In genomic region chr2:40372278-40372580, GRCh38 we compare ENCODE assay signal across 16 cellular contexts.
DNase-seq lines count a peak whose midpoint lies in the region; ATAC-seq and TF ChIP-seq lines count a peak whose summit lies in the region.
"Had no signal": no experiment of that assay in that cellular context is flagged by ENCODE, and none has a peak within 500 bp of the region (broad histone marks: within the 10 kb centered on the region; RNA-seq: fewer than 3 reads in every experiment).

No MANE protein-coding gene starts in this region.

- peak overlapping the region; percentile 92 for H2BK120ac ChIP-seq in IMR-90 (ENCODE audit: low read depth, low read length)

- no peak for TF ChIP-seq POLR2A in IMR-90 (IDR thresholded peaks at IDR 0.05; ENCODE audit: low read depth, low read length)

- peak overlapping the region; percentile 96 for H2BK5ac ChIP-seq in IMR-90 (ENCODE audit: low read depth, low read length, poor library complexity, severe bottlenecking)

- peak overlapping the region; percentile 89 for H3K18ac ChIP-seq in IMR-90 (ENCODE audit: low read depth, low read length)

- H4K91ac ChIP-seq in IMR-90 (ENCODE audit: insufficient read depth, low read depth, low read length), result peak overlapping the region; percentile 62

- H3K9me3 ChIP-seq in IMR-90 (ENCODE audit: control insufficient read depth, insufficient read depth, low read length), result no peaks in the 10 kb centered on the region
- H3K9me3 ChIP-seq in subcutaneous abdominal adipose tissue (ENCODE audit: control insufficient read depth in 5 of 5, low read length in 5 of 5), result no peaks in the 10 kb centered on the region

- no peaks in the 10 kb centered on the region for H3K27me3 Mint-ChIP-seq in mesothelial cell of epicardium (ENCODE audit: low read depth)
- H3K27me3 Mint-ChIP-seq: activated CD4-positive, alpha-beta T cell treated with anti-CD3 and anti-CD28 coated beads for 36 hours; activated naive CD8-positive, alpha-beta T cell treated with anti-CD3 and anti-CD28 coated beads, Interleukin-2, amount 50 U/mL, for 24 hours; activated T-cell treated with anti-CD3 and anti-CD28 coated beads, Interleukin-2, amount 50 U/mL, for 24 hours; CD4-positive, CD25-positive, alpha-beta regulatory T cell had no signal

- H2BK15ac ChIP-seq in IMR-90 (ENCODE audit: low read depth, low read length), result peak overlapping the region; percentile 39

- peak overlapping the region; percentile 19; the same call in 1 of the 2 replicates for H3K9ac ChIP-seq in IMR-90 (ENCODE audit: low read depth, low read length)
- H3K9ac ChIP-seq in subcutaneous abdominal adipose tissue (ENCODE audit: low read length in 5 of 5), result peak overlapping the region in 2 of 5 donors; percentile 8 to 60

- H3K4me3 ChIP-seq in IMR-90 (ENCODE audit: insufficient read depth, low read depth, low read length), result no peak overlapping the region
- H3K4me3 ChIP-seq in astrocyte of the cerebellum (ENCODE audit: low read depth, low read length), result no peak overlapping the region
- no peak overlapping the region for H3K4me3 ChIP-seq in subcutaneous abdominal adipose tissue (ENCODE audit: low read depth in 1 of 5, low read length in 5 of 5)

- H4K5ac ChIP-seq in IMR-90 (ENCODE audit: low read depth, low read length), result peak overlapping the region; percentile 89; the same call in 1 of the 2 replicates

- peak overlapping the region; percentile 82 for H3K14ac ChIP-seq in IMR-90 (replicated peaks; ENCODE audit: low read depth, low read length)

- H3K9me3 Mint-ChIP-seq in mesothelial cell of epicardium, result no peaks in the 10 kb centered on the region
- H3K9me3 Mint-ChIP-seq: activated T-cell treated with anti-CD3 and anti-CD28 coated beads, Interleukin-2, amount 50 U/mL, for 24 hours; IgD-negative memory B cell; memory B cell; T-helper 1 cell treated with Interleukin-12 subunit alpha and Interleukin-12 subunit beta and Interleukin-4 antibody, amounts not matched to agents 30 μg/mL and 1 μg/mL, for 36 hours had no signal

- H4K8ac ChIP-seq in IMR-90 (ENCODE audit: low read depth in 2 of 2, low read length in 2 of 2), result peak overlapping the region; percentile 56 to 88

- no peaks in the 10 kb centered on the region for H3K36me3 Mint-ChIP-seq in mesothelial cell of epicardium
- H3K36me3 Mint-ChIP-seq: CD4-positive, CD25-positive, alpha-beta regulatory T cell; IgD-negative memory B cell; memory B cell had no signal

- H2AK5ac ChIP-seq in IMR-90 (ENCODE audit: low read depth, low read length), result peak overlapping the region; percentile 12; the same call in 1 of the 2 replicates

- DNase-seq in IMR-90 (peak; percentile 28), astrocyte of the cerebellum (ENCODE audit: low read depth) (peak; percentile 34), mesothelial cell of epicardium (ENCODE audit: low spot score in 2 of 2, unreplicated experiment in 2 of 2) (no peak), Kasumi-1 (lab: John Stamatoyannopoulos, UW) (no peak), NCI-H524 treated with DMSO at 0.1 percent for 48 hours (lab: John Stamatoyannopoulos, UW) (no peak)
- DNase-seq: activated CD4-positive, alpha-beta T cell treated with anti-CD3 and anti-CD28 coated beads for 36 hours; activated naive CD8-positive, alpha-beta T cell treated with anti-CD3 and anti-CD28 coated beads, Interleukin-2, amount 50 U/mL, for 24 hours; activated T-cell treated with anti-CD3 and anti-CD28 coated beads, Interleukin-2, amount 50 U/mL, for 24 hours; CD4-positive, CD25-positive, alpha-beta regulatory T cell; stimulated activated CD4-positive, alpha-beta T cell treated with anti-CD3 and anti-CD28 coated beads, Interleukin-1b, Interleukin-23, amount 100 ng/mL, for 48 hours had no signal

- peak overlapping the region; percentile 82; the same call in 1 of the 2 replicates for H3K4ac ChIP-seq in IMR-90 (ENCODE audit: low read depth, low read length)

- H3K4me2 ChIP-seq in IMR-90 (ENCODE audit: low read depth, low read length), result peak overlapping the region; percentile 74

- TF ChIP-seq CTCF in IMR-90 (conservative IDR thresholded peaks at IDR 0.05; ENCODE audit: low read depth, low read length), result no peak
- TF ChIP-seq CTCF in astrocyte of the cerebellum (IDR thresholded peaks at IDR 0.05; ENCODE audit: low read depth, low read length, missing control alignments), result no peak
- TF ChIP-seq CTCF in mesothelial cell of epicardium (IDR thresholded peaks at IDR 0.05; ENCODE audit: unreplicated experiment), result no peak

- in situ Hi-C loops in IMR-90 (cut with MboI; ENCODE audit: low sequenced_read_pairs), result no loop called here
- in situ Hi-C loops in astrocyte of the cerebellum (cut with HindIII; ENCODE audit: low sequenced_read_pairs), result no loop called here

- peaks cover 3% of the 10 kb centered on the region for H3K9me1 ChIP-seq in IMR-90 (ENCODE audit: insufficient read depth, low read length)

- intact Hi-C loops in IMR-90 (cut with micrococcal nuclease), result loop anchor here (5.0 kb wide), 5 partner anchors 60 to 270 kb away; no protein-coding TSS in a partner anchor

- H3K36me3 ChIP-seq in IMR-90 (ENCODE audit: control insufficient read depth, insufficient read depth, low read length), result no peaks in the 10 kb centered on the region
- no peaks in the 10 kb centered on the region for H3K36me3 ChIP-seq in subcutaneous abdominal adipose tissue (ENCODE audit: control insufficient read depth in 5 of 5, insufficient read depth in 5 of 5, low read length in 5 of 5)

- dilution Hi-C loops in IMR-90 (cut with HindIII; ENCODE audit: low sequenced_read_pairs, unreplicated experiment), result no loop called here

- no CpG with 5 or more reads among the region's 2 CpGs for WGBS in IMR-90 (ENCODE audit: extremely low coverage in 2 of 2, insufficient read length in 1 of 2), 2 experiments

- CTCF ChIA-PET in IMR-90 (lab: Yijun Ruan, JAX), result no interaction called here

- TF ChIP-seq RAD21 in IMR-90 (IDR thresholded peaks at IDR 0.05; ENCODE audit: low read length), result no peak

- H2AFZ ChIP-seq in IMR-90 (replicated peaks; ENCODE audit: low read length, poor library complexity), result no peak overlapping the region

- H3K4me1 Mint-ChIP-seq in mesothelial cell of epicardium, result peaks cover 59% of the 10 kb centered on the region
- H3K4me1 Mint-ChIP-seq: IgD-negative memory B cell, memory B cell had no signal

- no peak overlapping the region for H2AK9ac ChIP-seq in IMR-90 (replicated peaks; ENCODE audit: low read depth, low read length, poor library complexity)

- H3K79me1 ChIP-seq in IMR-90 (ENCODE audit: low read depth in 1 of 2, low read length in 2 of 2), result peaks cover 29 to 49% of the 10 kb centered on the region in 2 experiments

- POLR2A ChIA-PET in IMR-90 (lab: Charles Lee; ENCODE audit: unreplicated experiment), result interaction anchor here (0.5 kb wide), 1 partner anchor 21 kb away, joined by 7 read pairs; no protein-coding TSS in a partner anchor

- BruUV-seq in IMR-90 (replicated peaks; lab: Mats Ljungman, UMichigan), result no TSS peak

- peak overlapping the region; percentile 89 for H2BK20ac ChIP-seq in IMR-90 (ENCODE audit: low read depth, low read length)

- H3K23ac ChIP-seq in IMR-90 (ENCODE audit: low read depth, low read length), result peak overlapping the region; percentile 87; the same call in 1 of the 2 replicates

- H3K27ac ChIP-seq in IMR-90 (ENCODE audit: insufficient read depth, low read length) (peak overlapping the region; percentile 47; the same call in 1 of the 2 replicates), subcutaneous abdominal adipose tissue (ENCODE audit: low read depth, low read length) (peak overlapping the region; percentile 69)

- H3K4me3 Mint-ChIP-seq in mesothelial cell of epicardium, result no peak overlapping the region
- H3K4me3 Mint-ChIP-seq: activated CD4-positive, alpha-beta T cell treated with anti-CD3 and anti-CD28 coated beads for 36 hours; activated naive CD8-positive, alpha-beta T cell treated with anti-CD3 and anti-CD28 coated beads, Interleukin-2, amount 50 U/mL, for 24 hours; activated T-cell treated with anti-CD3 and anti-CD28 coated beads, Interleukin-2, amount 50 U/mL, for 24 hours; CD4-positive, CD25-positive, alpha-beta regulatory T cell; IgD-negative memory B cell; memory B cell; T-helper 1 cell treated with Interleukin-12 subunit alpha and Interleukin-12 subunit beta and Interleukin-4 antibody, amounts not matched to agents 30 μg/mL and 1 μg/mL, for 36 hours had no signal

- H4K20me1 ChIP-seq in IMR-90 (ENCODE audit: insufficient read depth, low read length), result no peaks in the 10 kb centered on the region

- H3K27me3 ChIP-seq in IMR-90 (ENCODE audit: control insufficient read depth, insufficient read depth, low read length) (no peaks in the 10 kb centered on the region), subcutaneous abdominal adipose tissue (ENCODE audit: control insufficient read depth in 5 of 5, insufficient read depth in 4 of 5, low read length in 5 of 5) (no peaks in the 10 kb centered on the region)

- peak overlapping the region; percentile 51 for H3K56ac ChIP-seq in IMR-90 (ENCODE audit: extremely low read depth, insufficient read depth, low read length)

- peaks cover 18% of the 10 kb centered on the region for H3K4me1 ChIP-seq in IMR-90 (ENCODE audit: control insufficient read depth, insufficient read depth, low read length)
- peaks cover 0 to 23% (median 16%) of the 10 kb centered on the region in 5 donors for H3K4me1 ChIP-seq in subcutaneous abdominal adipose tissue (ENCODE audit: control insufficient read depth in 5 of 5, insufficient read depth in 5 of 5, low read length in 5 of 5)

- no peak for ATAC-seq in IMR-90 (ENCODE audit: low read depth)
- no peak for ATAC-seq in HG02852 (IDR thresholded peaks at IDR 0.05; ENCODE audit: unreplicated experiment)
- ATAC-seq: activated CD4-positive, alpha-beta T cell treated with anti-CD3 and anti-CD28 coated beads for 36 hours; activated naive CD8-positive, alpha-beta T cell treated with anti-CD3 and anti-CD28 coated beads, Interleukin-2, amount 50 U/mL, for 24 hours; Panc1 had no signal

- H3K27ac Mint-ChIP-seq in mesothelial cell of epicardium, result peak overlapping the region; percentile 88
- H3K27ac Mint-ChIP-seq: activated CD4-positive, alpha-beta T cell treated with anti-CD3 and anti-CD28 coated beads for 36 hours; activated naive CD8-positive, alpha-beta T cell treated with anti-CD3 and anti-CD28 coated beads, Interleukin-2, amount 50 U/mL, for 24 hours; activated T-cell treated with anti-CD3 and anti-CD28 coated beads, Interleukin-2, amount 50 U/mL, for 24 hours; CD4-positive, CD25-positive, alpha-beta regulatory T cell; IgD-negative memory B cell; memory B cell; T-helper 1 cell treated with Interleukin-12 subunit alpha and Interleukin-12 subunit beta and Interleukin-4 antibody, amounts not matched to agents 30 μg/mL and 1 μg/mL, for 36 hours had no signal

TF ChIP-seq in IMR-90, 13 proteins besides CTCF, POLR2A, EP300 and RAD21:
- TF ChIP-seq MAFK (IDR thresholded peaks at IDR 0.05; ENCODE audit: low read depth, low read length) (no peak), CHD1 (IDR thresholded peaks at IDR 0.05; ENCODE audit: low read depth, low read length) (no peak), NFE2L2 (IDR thresholded peaks at IDR 0.05; ENCODE audit: low read depth, low read length) (no peak), MAZ (IDR thresholded peaks at IDR 0.05; ENCODE audit: borderline replicate concordance, low read depth, low read length) (no peak)

Comparison
In these comparisons a context has a peak if more than half of its experiments do, and no peak if none do; other contexts are left out.
1. DNase-seq: peak in IMR-90 (single experiment) and astrocyte of the cerebellum (single experiment); none in mesothelial cell of epicardium (0 of 2), Kasumi-1 (0 of 2) and NCI-H524 treated with DMSO at 0.1 percent for 48 hours (single experiment).